16 cellular contexts compared by ENCODE assay signal in the genomic region with DNA sequence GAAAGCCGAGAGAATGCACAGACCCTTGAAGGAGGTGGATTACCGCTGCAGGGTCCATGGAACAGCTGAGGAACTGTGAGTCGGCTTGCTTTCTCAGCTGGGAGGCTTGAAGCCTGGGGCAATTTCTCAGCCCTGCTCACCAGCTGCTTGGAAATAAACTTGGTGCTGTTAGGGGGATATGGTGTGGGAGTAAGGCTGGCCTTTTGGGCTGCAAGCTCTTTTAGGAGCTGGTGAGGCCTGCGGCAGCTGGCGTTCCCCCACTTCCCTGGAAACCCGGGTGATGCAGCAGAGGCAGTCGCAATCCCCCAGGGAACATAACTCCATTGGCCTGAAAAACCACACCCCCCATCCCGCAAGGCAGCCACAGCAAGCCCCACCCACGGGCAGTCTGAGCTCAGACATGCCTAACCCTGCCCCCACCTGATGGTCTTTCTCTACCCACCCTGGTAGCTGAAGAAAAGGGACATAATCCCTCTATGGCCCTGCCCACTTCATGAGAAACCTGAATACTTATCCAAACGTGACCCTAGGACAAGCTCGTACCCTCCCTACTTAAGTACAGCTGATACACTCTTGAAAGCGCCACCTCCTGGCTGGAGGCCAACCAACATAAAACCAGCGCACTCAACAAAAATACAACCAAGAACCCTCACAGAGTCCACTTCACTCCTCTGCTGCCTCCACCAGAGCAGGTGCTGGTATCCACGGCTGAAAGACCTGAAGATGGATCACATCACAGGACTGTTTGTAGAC.
"Had no signal": no experiment of that assay in that cellular context is flagged by ENCODE, and none has a peak within 500 bp of the region (broad histone marks: within the 10 kb centered on the region; RNA-seq: fewer than 3 reads in every experiment).

No MANE protein-coding gene starts in this region.

- H3K4me1 ChIP-seq: esophagus muscularis mucosa, tibial artery, vagina had no signal

- FAIRE-seq: bronchial epithelial cell had no signal

- H3K27me3 ChIP-seq: dorsolateral prefrontal cortex, esophagus muscularis mucosa, neutrophil, tibial artery, vagina had no signal

- H3K27ac ChIP-seq: dorsolateral prefrontal cortex, esophagus muscularis mucosa, neutrophil, skin epidermis, tibial artery, vagina had no signal

- DNase-seq: activated CD4-positive, alpha-beta memory T cell treated with anti-CD3 and anti-CD28 coated beads, Interleukin-2, amount 10 ng/mL, durations not matched to agents 7 days and 5 days; activated CD4-positive, alpha-beta T cell treated with anti-CD3 and anti-CD28 coated beads for 36 hours; activated gamma-delta T cell treated with Interleukin-2 at 50 U/mL for 16 hours; activated T-cell treated with anti-CD3 and anti-CD28 coated beads, Interleukin-2, amount 50 U/mL, for 72 hours; aorta; dorsolateral prefrontal cortex; glutamatergic neuron; left colon; naive B cell; tibial artery had no signal

- H3K36me3 ChIP-seq: esophagus muscularis mucosa, neutrophil, tibial artery, vagina had no signal

- H3K9me3 ChIP-seq: esophagus muscularis mucosa, neutrophil, tibial artery, vagina had no signal

- ATAC-seq: activated CD4-positive, alpha-beta T cell treated with anti-CD3 and anti-CD28 coated beads for 36 hours; activated T-cell treated with anti-CD3 and anti-CD28 coated beads, Interleukin-2, amount 50 U/mL, for 72 hours; left colon had no signal

- H3K4me3 ChIP-seq: dorsolateral prefrontal cortex, esophagus muscularis mucosa, lung, skin epidermis, tibial artery, vagina had no signal
